11 cellular contexts compared by ENCODE assay signal in genomic region chr12:46556105-46556559, GRCh38.
DNase-seq lines count a peak whose midpoint lies in the region; ATAC-seq and TF ChIP-seq lines count a peak whose summit lies in the region.
"Had no signal": no experiment of that assay in that cellular context is flagged by ENCODE, and none has a peak within 500 bp of the region (broad histone marks: within the 10 kb centered on the region; RNA-seq: fewer than 3 reads in every experiment).

No MANE protein-coding gene starts in this region.

- peaks cover 6% of the 10 kb centered on the region for H3K36me3 Mint-ChIP-seq in activated CD8-positive, alpha-beta T cell treated with anti-CD3 and anti-CD28 coated beads for 36 hours (ENCODE audit: low read depth)

- H3K27ac Mint-ChIP-seq in activated CD8-positive, alpha-beta T cell treated with anti-CD3 and anti-CD28 coated beads for 36 hours: no peak overlapping the region
- H3K27ac Mint-ChIP-seq: T-helper 17 cell had no signal

- CTCF ChIA-PET in activated CD8-positive, alpha-beta T cell treated with anti-CD3 and anti-CD28 coated beads for 36 hours (lab: Charles Lee): no interaction called here

- no peaks in the 10 kb centered on the region for H3K27me3 Mint-ChIP-seq in activated CD8-positive, alpha-beta T cell treated with anti-CD3 and anti-CD28 coated beads for 36 hours
- H3K27me3 Mint-ChIP-seq: stimulated activated naive CD8-positive, alpha-beta T cell treated with anti-CD3 and anti-CD28 coated beads, Interleukin-15, amount 100 ng/mL, for 72 hours had no signal

- H3K4me3 ChIP-seq in gastrocnemius medialis: peak overlapping the region in 1 of 4 donors; percentile 0

- H3K27me3 ChIP-seq in gastrocnemius medialis: no peaks in the 10 kb centered on the region

- H3K4me1 ChIP-seq in gastrocnemius medialis: peaks cover 72 to 82% of the 10 kb centered on the region in 2 donors

- peaks cover 30% of the 10 kb centered on the region for H3K4me1 Mint-ChIP-seq in activated CD8-positive, alpha-beta T cell treated with anti-CD3 and anti-CD28 coated beads for 36 hours (ENCODE audit: low read depth)
- H3K4me1 Mint-ChIP-seq: T-helper 17 cell had no signal

- in situ Hi-C loops in gastrocnemius medialis (cut with MboI; ENCODE audit: low sequenced_read_pairs in 4 of 4): loop anchor here in 2 of 4 donors (10.0 to 25.0 kb wide), 2 partner anchors 169 to 171 kb away; no protein-coding TSS in a partner anchor

- peaks cover 3% of the 10 kb centered on the region for H3K9me3 Mint-ChIP-seq in activated CD8-positive, alpha-beta T cell treated with anti-CD3 and anti-CD28 coated beads for 36 hours

- ATAC-seq in gastrocnemius medialis (peak; percentile 43 to 89), HG02938 (IDR thresholded peaks at IDR 0.05; ENCODE audit: unreplicated experiment) (no peak), HG03342 (IDR thresholded peaks at IDR 0.05; ENCODE audit: unreplicated experiment) (no peak)
- no peak for ATAC-seq in activated CD8-positive, alpha-beta T cell treated with anti-CD3 and anti-CD28 coated beads for 36 hours
- ATAC-seq: T-helper 17 cell had no signal

- H3K27ac ChIP-seq in gastrocnemius medialis (peak overlapping the region; percentile 68 to 90 (median 80)), substantia nigra (ENCODE audit: low read depth, low read length, poor library complexity, severe bottlenecking) (no peak overlapping the region)

- no peak for TF ChIP-seq CTCF in gastrocnemius medialis (IDR thresholded peaks at IDR 0.05 in 4 of 5, conservative IDR thresholded peaks at IDR 0.05 in 1 of 5)
- TF ChIP-seq CTCF in activated CD8-positive, alpha-beta T cell treated with anti-CD3 and anti-CD28 coated beads for 36 hours (IDR thresholded peaks at IDR 0.05): no peak

- H3K9me3 ChIP-seq in gastrocnemius medialis: no peaks in the 10 kb centered on the region

- TF ChIP-seq POLR2A in gastrocnemius medialis (IDR thresholded peaks at IDR 0.05): peak in 1 of 2 donors; percentile 34

- intact Hi-C loops in gastrocnemius medialis (cut with DNase I; ENCODE audit: low total_unique reads): loop anchor here (2.0 to 10.0 kb wide), 6 partner anchors 84 to 564 kb away; partner anchors contain the start of genes SCAF11 and SLC38A1
- intact Hi-C loops in activated CD8-positive, alpha-beta T cell treated with anti-CD3 and anti-CD28 coated beads for 36 hours (cut with micrococcal nuclease): loop anchor here (10.0 kb wide), 1 partner anchor 91 kb away; no protein-coding TSS in a partner anchor

- no peak overlapping the region for H3K4me3 Mint-ChIP-seq in activated CD8-positive, alpha-beta T cell treated with anti-CD3 and anti-CD28 coated beads for 36 hours
- H3K4me3 Mint-ChIP-seq: T-helper 17 cell had no signal

- DNase-seq in ELR (ENCODE audit: low read depth) (peak; percentile 98), SW480 (ENCODE audit: low spot score) (peak; percentile 61), glomerular visceral epithelial cell (ENCODE audit: extremely low spot score) (peak; percentile 77), gastrocnemius medialis (peak in 1 of 2 donors; percentile 40), substantia nigra (lab: John Stamatoyannopoulos, UW) (no peak)
- no peak for DNase-seq in activated CD8-positive, alpha-beta T cell treated with anti-CD3 and anti-CD28 coated beads for 36 hours
- DNase-seq: NCI-H1092 treated with DMSO at 0.1 percent for 48 hours; stimulated activated naive CD8-positive, alpha-beta T cell treated with anti-CD3 and anti-CD28 coated beads, Interleukin-15, amount 100 ng/mL, for 72 hours; T-helper 17 cell had no signal

- POLR2A ChIA-PET in activated CD8-positive, alpha-beta T cell treated with anti-CD3 and anti-CD28 coated beads for 36 hours (lab: Charles Lee): interaction anchor here (0.9 kb wide), 1 partner anchor 25 kb away, joined by 3 read pairs; no protein-coding TSS in a partner anchor

- H3K36me3 ChIP-seq in gastrocnemius medialis: no peaks in the 10 kb centered on the region

Comparison
In these comparisons a context has a peak if more than half of its experiments do, and no peak if none do; other contexts are left out.
1. DNase-seq: peak in ELR (single experiment), SW480 (single experiment) and glomerular visceral epithelial cell (single experiment); none in substantia nigra (0 of 49) and activated CD8-positive, alpha-beta T cell treated with anti-CD3 and anti-CD28 coated beads for 36 hours (single experiment).
2. ATAC-seq: peak in gastrocnemius medialis (2 of 2); none in HG02938 (single experiment), HG03342 (single experiment) and activated CD8-positive, alpha-beta T cell treated with anti-CD3 and anti-CD28 coated beads for 36 hours (single experiment).